Comparison of ENCODE assay signal across 15 cellular contexts in the genomic region with DNA sequence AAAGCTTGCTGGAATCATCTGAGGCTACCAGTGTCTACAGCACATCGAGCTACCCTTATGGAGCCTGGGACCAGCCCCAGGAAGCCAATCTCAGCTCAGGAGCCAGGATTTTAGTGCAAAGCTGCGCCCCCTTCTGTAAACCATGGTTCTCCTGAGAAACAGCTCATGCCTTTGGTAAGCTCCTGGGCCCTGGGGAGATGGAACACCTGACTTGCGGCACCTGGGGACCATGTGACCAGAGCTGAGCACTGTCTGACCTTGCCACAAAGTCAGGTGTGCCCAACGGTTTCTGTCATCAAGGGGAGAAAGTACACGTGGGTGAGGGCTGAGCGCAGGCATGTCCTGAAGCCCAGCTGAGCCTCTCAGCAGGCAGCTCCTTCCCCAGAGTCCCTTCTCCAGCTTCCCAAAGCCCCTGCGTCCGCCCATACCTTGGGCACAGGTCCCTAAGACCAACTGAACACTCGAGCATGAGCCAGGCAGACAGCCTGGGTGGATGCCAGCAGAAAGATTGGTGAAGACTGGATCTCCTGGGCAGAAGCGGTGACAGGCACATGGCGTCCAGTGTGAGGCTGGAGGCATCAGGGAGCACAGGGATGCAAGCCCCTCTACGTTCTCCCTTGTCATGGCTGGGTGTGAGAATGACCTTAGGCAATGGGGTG. TPM values are rescaled to one million over a fixed set of nuclear protein-coding genes. Genes with fewer than 3 reads are reported as not detected.
DNase-seq lines count a peak whose midpoint lies in the region; ATAC-seq and TF ChIP-seq lines count a peak whose summit lies in the region.
"Had no signal": no experiment of that assay in that cellular context is flagged by ENCODE, and none has a peak within 500 bp of the region (broad histone marks: within the 10 kb centered on the region; RNA-seq: fewer than 3 reads in every experiment).

No MANE protein-coding gene starts in this region.

- H2AFZ ChIP-seq in mammary epithelial cell (ENCODE audit: low read depth, low read length) (peak overlapping the region; percentile 55), neural cell (ENCODE audit: low read depth, low read length) (no peak overlapping the region)

- H3K4me3 Mint-ChIP-seq in activated naive CD4-positive, alpha-beta T cell treated with anti-CD3 and anti-CD28 coated beads for 36 hours = no peak overlapping the region
- H3K4me3 Mint-ChIP-seq in CD8-positive, alpha-beta T cell = no peak overlapping the region
- H3K4me3 Mint-ChIP-seq: CD8-positive, alpha-beta memory T cell had no signal

- DNase-seq in DMS53 treated with DMSO at 0.1 percent for 48 hours (lab: John Stamatoyannopoulos, UW; ENCODE audit: unreplicated experiment) = peak; percentile 23
- peak; percentile 41 for DNase-seq in Jurkat, Clone E6-1 (ENCODE audit: low read depth, low spot score)
- peak; percentile 52 for DNase-seq in mammary epithelial cell
- DNase-seq in Ammon's horn (ENCODE audit: low spot score) = no peak
- DNase-seq in activated naive CD4-positive, alpha-beta T cell treated with anti-CD3 and anti-CD28 coated beads for 36 hours = no peak
- DNase-seq in dedifferentiated amniotic fluid mesenchymal stem cell (ENCODE audit: extremely low spot score) = no peak
- DNase-seq in CD8-positive, alpha-beta T cell = no peak
- DNase-seq: activated CD4-positive, alpha-beta T cell treated with anti-CD3 and anti-CD28 coated beads, Interleukin-2, amount 50 U/mL, for 48 hours; activated gamma-delta T cell; CD8-positive, alpha-beta memory T cell; esophagus squamous epithelium; NCI-H1105 treated with DMSO at 0.1 percent for 48 hours had no signal

- no peak for ATAC-seq in CD8-positive, alpha-beta T cell

- TF ChIP-seq CTCF in mammary epithelial cell (conservative IDR thresholded peaks at IDR 0.05 in 1 of 2, IDR thresholded peaks at IDR 0.05 in 1 of 2; ENCODE audit: extremely low read depth in 1 of 2, insufficient read depth in 1 of 2, low read depth in 1 of 2, low read length in 2 of 2) = peak; percentile 14 to 46
- no peak for TF ChIP-seq CTCF in neural cell (IDR thresholded peaks at IDR 0.05; ENCODE audit: poor library complexity, severe bottlenecking)
- TF ChIP-seq CTCF in CD8-positive, alpha-beta T cell (IDR thresholded peaks at IDR 0.05) = no peak

- intact Hi-C loops in mammary epithelial cell (cut with micrococcal nuclease) = loop anchor here (1.0 kb wide), 1 partner anchor 21 kb away; no protein-coding TSS in a partner anchor
- intact Hi-C loops in activated naive CD4-positive, alpha-beta T cell treated with anti-CD3 and anti-CD28 coated beads for 36 hours (cut with micrococcal nuclease) = no loop called here
- intact Hi-C loops in CD8-positive, alpha-beta T cell (cut with DNase I, micrococcal nuclease) = no loop called here

- no peak for TF ChIP-seq RAD21 in neural cell (conservative IDR thresholded peaks at IDR 0.05)

- H3K27me3 Mint-ChIP-seq in activated naive CD4-positive, alpha-beta T cell treated with anti-CD3 and anti-CD28 coated beads for 36 hours (ENCODE audit: low read depth) = no peaks in the 10 kb centered on the region
- H3K27me3 Mint-ChIP-seq in CD8-positive, alpha-beta T cell (ENCODE audit: low read depth) = peaks cover 4% of the 10 kb centered on the region

- no peak overlapping the region for H3K27ac ChIP-seq in mammary epithelial cell (ENCODE audit: insufficient read depth, low read depth, low read length)
- H3K27ac ChIP-seq in neural cell (ENCODE audit: low read length) = peak overlapping the region; percentile 34
- H3K27ac ChIP-seq in CD8-positive, alpha-beta T cell (ENCODE audit: low read depth, low read length) = no peak overlapping the region
- H3K27ac ChIP-seq: cardiac muscle cell, esophagus squamous epithelium had no signal

- H3K36me3 ChIP-seq in mammary epithelial cell (ENCODE audit: insufficient read depth, low read length) (no peaks in the 10 kb centered on the region), neural cell (ENCODE audit: insufficient read depth, low read length) (no peaks in the 10 kb centered on the region)
- H3K36me3 ChIP-seq in CD8-positive, alpha-beta T cell (ENCODE audit: insufficient read depth, low read length) = no peaks in the 10 kb centered on the region
- H3K36me3 ChIP-seq: cardiac muscle cell, esophagus squamous epithelium had no signal

- H3K9me2 ChIP-seq in neural cell (ENCODE audit: insufficient read depth, low read length) = no peaks in the 10 kb centered on the region

- H3K9me3 Mint-ChIP-seq in activated naive CD4-positive, alpha-beta T cell treated with anti-CD3 and anti-CD28 coated beads for 36 hours = no peaks in the 10 kb centered on the region
- H3K9me3 Mint-ChIP-seq in CD8-positive, alpha-beta T cell = no peaks in the 10 kb centered on the region
- H3K9me3 Mint-ChIP-seq: CD8-positive, alpha-beta memory T cell had no signal

- H3K4me1 Mint-ChIP-seq in activated naive CD4-positive, alpha-beta T cell treated with anti-CD3 and anti-CD28 coated beads for 36 hours (ENCODE audit: low read depth) = no peaks in the 10 kb centered on the region
- no peaks in the 10 kb centered on the region for H3K4me1 Mint-ChIP-seq in CD8-positive, alpha-beta T cell (ENCODE audit: low read depth)
- H3K4me1 Mint-ChIP-seq: CD8-positive, alpha-beta memory T cell had no signal

- TF ChIP-seq EP300 in neural cell (conservative IDR thresholded peaks at IDR 0.05; ENCODE audit: poor library complexity, severe bottlenecking) = no peak

- H3K9me3 ChIP-seq in mammary epithelial cell (replicated peaks; ENCODE audit: insufficient read depth, low read length) = no peaks in the 10 kb centered on the region
- H3K9me3 ChIP-seq in neural cell (ENCODE audit: low read length) = no peaks in the 10 kb centered on the region
- H3K9me3 ChIP-seq in CD8-positive, alpha-beta T cell (ENCODE audit: low read length) = no peaks in the 10 kb centered on the region
- H3K9me3 ChIP-seq: esophagus squamous epithelium had no signal

- dilution Hi-C loops in mammary epithelial cell (cut with HindIII; ENCODE audit: low sequenced_read_pairs) = no loop called here

- CTCF ChIA-PET in mammary epithelial cell (lab: Charles Lee; ENCODE audit: low non-redundant PET) = interaction anchor here (0.5 to 1.8 kb wide), 3 partner anchors 26 to 330 kb away, joined by 4 to 7 read pairs (median 4); no protein-coding TSS in a partner anchor
- CTCF ChIA-PET in activated naive CD4-positive, alpha-beta T cell treated with anti-CD3 and anti-CD28 coated beads for 36 hours (lab: Charles Lee) = interaction anchor here (1.3 to 1.5 kb wide), 3 partner anchors 25 to 27 kb away, joined by 4 to 6 read pairs (median 4); no protein-coding TSS in a partner anchor
- CTCF ChIA-PET in CD8-positive, alpha-beta T cell (lab: Charles Lee) = interaction anchor here (0.7 to 2.6 kb wide), 5 partner anchors 21 to 213 kb away, joined by 3 to 11 read pairs (median 4); no protein-coding TSS in a partner anchor

- no peaks in the 10 kb centered on the region for H3K36me3 Mint-ChIP-seq in activated naive CD4-positive, alpha-beta T cell treated with anti-CD3 and anti-CD28 coated beads for 36 hours (ENCODE audit: low read depth)
- no peaks in the 10 kb centered on the region for H3K36me3 Mint-ChIP-seq in CD8-positive, alpha-beta T cell
- H3K36me3 Mint-ChIP-seq: CD8-positive, alpha-beta memory T cell had no signal

- H3K4me2 ChIP-seq in mammary epithelial cell (ENCODE audit: insufficient read depth, low read depth, low read length) = peak overlapping the region; percentile 22
- H3K4me2 ChIP-seq in neural cell (ENCODE audit: low read length) = no peak overlapping the region

- no peak overlapping the region for H3K27ac Mint-ChIP-seq in activated naive CD4-positive, alpha-beta T cell treated with anti-CD3 and anti-CD28 coated beads for 36 hours
- H3K27ac Mint-ChIP-seq in CD8-positive, alpha-beta T cell = no peak overlapping the region
- H3K27ac Mint-ChIP-seq: CD8-positive, alpha-beta memory T cell had no signal

- WGBS in mammary epithelial cell (ENCODE audit: low coverage, missing lambda C conversion rate) = 20% methylated on average over 10 of the region's 12 CpGs

- POLR2A ChIA-PET in CD8-positive, alpha-beta T cell (lab: Charles Lee) = no interaction called here

- H3K9ac ChIP-seq in mammary epithelial cell (ENCODE audit: insufficient read depth, low read length) (no peak overlapping the region), neural cell (ENCODE audit: low read length) (no peak overlapping the region)

- H3K79me2 ChIP-seq in mammary epithelial cell (ENCODE audit: insufficient read depth, low read length) = no peaks in the 10 kb centered on the region
- H3K79me2 ChIP-seq in neural cell (replicated peaks; ENCODE audit: insufficient read depth, low read length) = no peaks in the 10 kb centered on the region

- H3K4me3 ChIP-seq in Jurkat, Clone E6-1 (ENCODE audit: low read length) = no peak overlapping the region
- H3K4me3 ChIP-seq in mammary epithelial cell (replicated peaks in 1 of 3; ENCODE audit: insufficient read depth in 1 of 3, low read depth in 2 of 3, low read length in 3 of 3) (no peak overlapping the region), neural cell (ENCODE audit: low read length) (no peak overlapping the region)
- H3K4me3 ChIP-seq in CD8-positive, alpha-beta T cell (ENCODE audit: low read depth, low read length) = no peak overlapping the region
- H3K4me3 ChIP-seq: cardiac muscle cell, esophagus squamous epithelium had no signal

- no TSS peak for BruUV-seq in mammary epithelial cell (replicated peaks; lab: Mats Ljungman, UMichigan)

- no peaks in the 10 kb centered on the region for H3F3A ChIP-seq in neural cell (ENCODE audit: insufficient read depth, low read length, poor library complexity, severe bottlenecking)

- H3K27me3 ChIP-seq in mammary epithelial cell (ENCODE audit: insufficient read depth, low read length) (no peaks in the 10 kb centered on the region), neural cell (ENCODE audit: insufficient read depth, low read depth, low read length) (no peaks in the 10 kb centered on the region)
- H3K27me3 ChIP-seq in CD8-positive, alpha-beta T cell (ENCODE audit: insufficient read depth, low read length) = no peaks in the 10 kb centered on the region
- H3K27me3 ChIP-seq: cardiac muscle cell had no signal

- H3K4me1 ChIP-seq in mammary epithelial cell (ENCODE audit: insufficient read depth, low read length) = peaks cover 17% of the 10 kb centered on the region
- H3K4me1 ChIP-seq in CD8-positive, alpha-beta T cell (ENCODE audit: insufficient read depth, low read length) = no peaks in the 10 kb centered on the region

- in situ Hi-C loops in mammary epithelial cell (cut with MboI; ENCODE audit: low sequenced_read_pairs in 2 of 2) = no loop called here

- H4K20me1 ChIP-seq in mammary epithelial cell (ENCODE audit: insufficient read depth, low read length) (no peaks in the 10 kb centered on the region), neural cell (ENCODE audit: insufficient read depth) (no peaks in the 10 kb centered on the region)

TF ChIP-seq in neural cell, 6 proteins besides CTCF, POLR2A, EP300 and RAD21 (continues in another document):
- TF ChIP-seq MXI1 (conservative IDR thresholded peaks at IDR 0.05; ENCODE audit: poor library complexity, severe bottlenecking) = no peak

RNA-seq across cellular contexts. Expression of a gene that starts 57.9 kb away (rescaled TPM):
- polyA plus RNA-seq in Jurkat, Clone E6-1 (2012; ENCODE audit: insufficient read depth, insufficient read length) = not detected
- total RNA-seq in mammary epithelial cell = 10 to 100 TPM; 23.4 to 50.7 TPM
- polyA plus RNA-seq in mammary epithelial cell (21.8 TPM), neural cell (not detected in 2 replicates)
- polyA minus RNA-seq in mammary epithelial cell (24.1 TPM), neural cell (not detected in 2 replicates)
- not detected for total RNA-seq in activated naive CD4-positive, alpha-beta T cell treated with anti-CD3 and anti-CD28 coated beads for 36 hours
- total RNA-seq in CD8-positive, alpha-beta T cell = not detected
- total RNA-seq: CD8-positive, alpha-beta memory T cell; T-helper 2 cell treated with Interferon-gamma antibody and Interleukin-4, amounts not matched to agents 100 ng/mL and 5 ng/mL, for 36 hours had no signal
- polyA plus RNA-seq: CD8-positive, alpha-beta memory T cell had no signal

Comparison
In these comparisons a context has a peak if more than half of its experiments do, and no peak if none do; other contexts are left out.
1. DNase-seq: peak in DMS53 treated with DMSO at 0.1 percent for 48 hours (single experiment), Jurkat, Clone E6-1 (single experiment) and mammary epithelial cell (single experiment); none in Ammon's horn (single experiment), activated naive CD4-positive, alpha-beta T cell treated with anti-CD3 and anti-CD28 coated beads for 36 hours (single experiment), dedifferentiated amniotic fluid mesenchymal stem cell (single experiment) and CD8-positive, alpha-beta T cell (0 of 7).
2. CTCF ChIP-seq: peak in mammary epithelial cell (2 of 2); none in neural cell (single experiment) and CD8-positive, alpha-beta T cell (single experiment).
3. RNA of a gene that starts 57.9 kb away (total RNA-seq): 23.4 to 50.7 TPM in mammary epithelial cell; not detected in activated naive CD4-positive, alpha-beta T cell treated with anti-CD3 and anti-CD28 coated beads for 36 hours and not detected in CD8-positive, alpha-beta T cell; every median in the first group is over 10 times any median in the second.